22 cellular contexts compared by ENCODE assay signal in genomic region chr3:101384426-101384825, GRCh38.
"Had no signal": no experiment of that assay in that cellular context is flagged by ENCODE, and none has a peak within 500 bp of the region (broad histone marks: within the 10 kb centered on the region; RNA-seq: fewer than 3 reads in every experiment).

No MANE protein-coding gene starts in this region.

- H3K27me3 ChIP-seq: Peyer's patch had no signal

- ATAC-seq: activated T-cell treated with anti-CD3 and anti-CD28 coated beads, Interleukin-2, amount 50 U/mL, for 4 hours had no signal

- H3K27ac Mint-ChIP-seq: activated CD4-positive, alpha-beta memory T cell treated with anti-CD3 and anti-CD28 coated beads for 36 hours; activated CD4-positive, alpha-beta T cell treated with anti-CD3 and anti-CD28 coated beads, Interleukin-2, amount 10 ng/mL, durations not matched to agents 7 days and 5 days; activated naive CD4-positive, alpha-beta T cell treated with anti-CD3 and anti-CD28 coated beads, Interleukin-2, amount 50 U/mL, for 24 hours; T-helper 1 cell treated with Interleukin-12 subunit alpha and Interleukin-12 subunit beta and Interleukin-4 antibody, amounts not matched to agents 30 μg/mL and 1 μg/mL, for 36 hours; WTC11 had no signal

- H3K36me3 Mint-ChIP-seq: WTC11 had no signal

- H3K4me3 ChIP-seq: Peyer's patch had no signal

- H3K4me3 Mint-ChIP-seq: activated CD4-positive, alpha-beta memory T cell treated with anti-CD3 and anti-CD28 coated beads for 36 hours; activated CD4-positive, alpha-beta T cell treated with anti-CD3 and anti-CD28 coated beads, Interleukin-2, amount 10 ng/mL, durations not matched to agents 7 days and 5 days; activated naive CD4-positive, alpha-beta T cell treated with anti-CD3 and anti-CD28 coated beads, Interleukin-2, amount 50 U/mL, for 24 hours; activated T-cell treated with anti-CD3 and anti-CD28 coated beads, Interleukin-2, amount 50 U/mL, for 4 hours; brain; central memory CD8-positive, alpha-beta T cell; T-helper 1 cell treated with Interleukin-12 subunit alpha and Interleukin-12 subunit beta and Interleukin-4 antibody, amounts not matched to agents 30 μg/mL and 1 μg/mL, for 36 hours; WTC11 had no signal

- H3K4me1 ChIP-seq: Peyer's patch had no signal

- H3K27ac ChIP-seq: Peyer's patch, RWPE1 had no signal

- DNase-seq: activated CD4-positive, alpha-beta memory T cell treated with anti-CD3 and anti-CD28 coated beads for 36 hours; activated CD4-positive, alpha-beta T cell treated with anti-CD3 and anti-CD28 coated beads, Interleukin-2, amount 10 ng/mL, durations not matched to agents 7 days and 5 days; activated CD8-positive, alpha-beta memory T cell treated with anti-CD3 and anti-CD28 coated beads for 24 hours; activated naive CD4-positive, alpha-beta T cell; activated T-cell treated with anti-CD3 and anti-CD28 coated beads, Interleukin-2, amount 50 U/mL, for 4 hours; amniotic stem cell; MM.1S; NCI-H1105; NCI-H1436; NCI-H1694 treated with DMSO at 0.1 percent for 48 hours; NCI-H2081; NCI-H510A treated with DMSO at 0.1 percent for 48 hours; NCI-H69; SHP77 treated with DMSO at 0.1 percent for 48 hours; T-helper 9 cell had no signal

- H3K27me3 Mint-ChIP-seq: activated CD4-positive, alpha-beta memory T cell treated with anti-CD3 and anti-CD28 coated beads for 36 hours; activated CD4-positive, alpha-beta T cell treated with anti-CD3 and anti-CD28 coated beads, Interleukin-2, amount 10 ng/mL, durations not matched to agents 7 days and 5 days; activated naive CD4-positive, alpha-beta T cell treated with anti-CD3 and anti-CD28 coated beads, Interleukin-2, amount 50 U/mL, for 24 hours; brain; central memory CD8-positive, alpha-beta T cell had no signal
